In the genomic region with DNA sequence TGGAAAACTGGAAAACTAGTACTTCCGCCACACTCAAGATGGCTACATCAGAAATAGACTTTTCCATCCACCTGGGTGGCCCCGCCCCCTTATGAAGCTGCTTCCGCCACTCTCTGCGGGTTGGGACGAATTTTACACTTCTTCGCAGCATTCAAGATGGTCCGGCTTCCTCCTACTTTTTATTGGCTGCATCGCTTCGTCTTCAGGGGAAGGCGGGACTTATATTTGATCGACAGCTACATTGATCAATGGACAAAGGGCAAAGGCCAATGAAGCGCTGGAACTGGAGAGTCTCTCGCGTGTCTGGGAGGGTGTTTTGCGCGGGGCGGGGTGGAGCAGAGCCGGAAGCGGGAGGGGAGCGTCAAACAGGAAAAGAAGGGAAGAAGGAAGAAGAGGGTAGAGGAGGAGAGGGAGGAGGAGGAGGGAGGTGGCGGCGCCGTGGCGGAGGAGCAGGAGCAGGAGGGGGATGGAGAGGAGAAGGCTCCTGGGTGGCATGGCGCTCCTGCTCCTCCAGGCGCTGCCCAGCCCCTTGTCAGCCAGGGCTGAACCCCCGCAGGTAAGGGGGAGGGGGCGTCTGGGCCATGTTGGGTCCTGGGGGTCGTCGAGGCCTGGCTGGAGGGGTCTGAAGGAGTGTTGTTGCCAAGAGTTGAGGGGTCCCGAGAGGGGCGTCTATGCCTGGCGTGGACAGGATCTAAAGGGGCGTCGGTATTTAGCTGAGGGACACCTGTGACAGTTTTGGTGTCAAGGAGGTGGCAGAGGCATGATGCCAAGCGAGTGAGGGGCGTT, we compare ENCODE assay signal across 8 cellular contexts. TPM values are rescaled to one million over a fixed set of nuclear protein-coding genes. Genes with fewer than 3 reads are reported as not detected.
DNase-seq lines count a peak whose midpoint lies in the region; ATAC-seq and TF ChIP-seq lines count a peak whose summit lies in the region.

A gene (plus strand): TSS at position 361 of the 786 bp plus-strand sequence. CDS start 106 bp downstream, at position 467.

- H3K9me3 ChIP-seq in BLaER1 (no peaks in the 10 kb centered on the region), colonic mucosa (no peaks in the 10 kb centered on the region)

- H3K4me3 ChIP-seq in BLaER1 (peak within 1 kb of the TSS; percentile 91), colonic mucosa (peak within 1 kb of the TSS; percentile 97)

- H3K4me3 Mint-ChIP-seq in activated CD4-positive, alpha-beta T cell treated with anti-CD3 and anti-CD28 coated beads, Interleukin-2, amount 10 ng/mL, durations not matched to agents 24 days and 14 days: peak within 1 kb of the TSS; percentile 83

- H3K27me3 ChIP-seq in BLaER1 (no peaks in the 10 kb centered on the region), colonic mucosa (no peaks in the 10 kb centered on the region), layer of hippocampus (ENCODE audit: control insufficient read depth, insufficient read depth, low read length) (no peaks in the 10 kb centered on the region)

- ATAC-seq in GM19324 (IDR thresholded peaks at IDR 0.05; ENCODE audit: low FRiP score, unreplicated experiment) (peak; percentile 97), HG03469 (IDR thresholded peaks at IDR 0.05; ENCODE audit: unreplicated experiment) (peak; percentile 95)

- DNase-seq in NCI-H526 treated with DMSO at 0.1 percent for 48 hours (lab: John Stamatoyannopoulos, UW) (peak; percentile 96), colonic mucosa (peak; percentile 97)
- DNase-seq in activated CD4-positive, alpha-beta T cell treated with anti-CD3 and anti-CD28 coated beads, Interleukin-2, amount 10 ng/mL, durations not matched to agents 24 days and 14 days: peak; percentile 98
- DNase-seq in stimulated activated CD4-positive, alpha-beta T cell treated with anti-CD3 and anti-CD28 coated beads, Interleukin-1b, Interleukin-23, amount 100 ng/mL, for 4 hours (ENCODE audit: low read depth in 2 of 2): peak; percentile 83 to 93

- H3K36me3 ChIP-seq in BLaER1: peaks cover 18% of the 10 kb centered on the region; the same call in 1 of the 2 replicates
- H3K36me3 ChIP-seq in colonic mucosa: no peaks in the 10 kb centered on the region

- peak within 1 kb of the TSS; percentile 81 for H3K27ac Mint-ChIP-seq in activated CD4-positive, alpha-beta T cell treated with anti-CD3 and anti-CD28 coated beads, Interleukin-2, amount 10 ng/mL, durations not matched to agents 24 days and 14 days

- no peak for TF ChIP-seq CTCF in colonic mucosa (IDR thresholded peaks at IDR 0.05)

- peaks cover 10% of the 10 kb centered on the region for H3K9me3 Mint-ChIP-seq in activated CD4-positive, alpha-beta T cell treated with anti-CD3 and anti-CD28 coated beads, Interleukin-2, amount 10 ng/mL, durations not matched to agents 24 days and 14 days

- H3K9ac ChIP-seq in BLaER1: peak within 1 kb of the TSS; percentile 86
- peak within 1 kb of the TSS; percentile 91 to 99 for H3K9ac ChIP-seq in colonic mucosa (ENCODE audit: low read depth in 2 of 2, low read length in 2 of 2)

- H3K4me1 ChIP-seq in BLaER1 (peaks cover 35% of the 10 kb centered on the region), colonic mucosa (peaks cover 7% of the 10 kb centered on the region)

- intact Hi-C loops in activated CD4-positive, alpha-beta T cell treated with anti-CD3 and anti-CD28 coated beads, Interleukin-2, amount 10 ng/mL, durations not matched to agents 24 days and 14 days (cut with micrococcal nuclease): loop anchor here (1.0 to 5.0 kb wide), 6 partner anchors 29 to 1391 kb away; a partner anchor contains a TSS
- intact Hi-C loops in colonic mucosa (cut with DNase I): no loop called here

- H3K27me3 Mint-ChIP-seq in activated CD4-positive, alpha-beta T cell treated with anti-CD3 and anti-CD28 coated beads, Interleukin-2, amount 10 ng/mL, durations not matched to agents 24 days and 14 days: no peaks in the 10 kb centered on the region

- H3K4me1 Mint-ChIP-seq in activated CD4-positive, alpha-beta T cell treated with anti-CD3 and anti-CD28 coated beads, Interleukin-2, amount 10 ng/mL, durations not matched to agents 24 days and 14 days: peaks cover 38% of the 10 kb centered on the region

- H3K36me3 Mint-ChIP-seq in activated CD4-positive, alpha-beta T cell treated with anti-CD3 and anti-CD28 coated beads, Interleukin-2, amount 10 ng/mL, durations not matched to agents 24 days and 14 days (ENCODE audit: low read depth): peaks cover 20% of the 10 kb centered on the region

- peaks cover 5% of the 10 kb centered on the region; the same call in 1 of the 2 replicates for H4K20me1 ChIP-seq in BLaER1

- peak within 1 kb of the TSS; percentile 77 for H3K27ac ChIP-seq in BLaER1
- peak within 1 kb of the TSS; percentile 79 for H3K27ac ChIP-seq in colonic mucosa
- H3K27ac ChIP-seq in layer of hippocampus (ENCODE audit: low read depth, low read length): peak within 1 kb of the TSS; percentile 82

- peak within 1 kb of the TSS; percentile 95 for H3K4me2 ChIP-seq in BLaER1

RNA-seq across cellular contexts. Expression of the gene that starts here (rescaled TPM):
- total RNA-seq in activated CD4-positive, alpha-beta T cell treated with anti-CD3 and anti-CD28 coated beads, Interleukin-2, amount 10 ng/mL, durations not matched to agents 24 days and 14 days: 15.6 and 15.8 TPM in 2 replicates
- 10 to 100 TPM; 32.3 to 42.7 TPM for total RNA-seq in colonic mucosa

Comparison
In these comparisons a context has a peak if more than half of its experiments do, and no peak if none do; other contexts are left out.
1. Peak in every context shown above with its lines: DNase-seq, ATAC-seq, H3K4me3 ChIP-seq and H3K27ac ChIP-seq.